26 cellular contexts compared by ENCODE assay signal in the genomic region with DNA sequence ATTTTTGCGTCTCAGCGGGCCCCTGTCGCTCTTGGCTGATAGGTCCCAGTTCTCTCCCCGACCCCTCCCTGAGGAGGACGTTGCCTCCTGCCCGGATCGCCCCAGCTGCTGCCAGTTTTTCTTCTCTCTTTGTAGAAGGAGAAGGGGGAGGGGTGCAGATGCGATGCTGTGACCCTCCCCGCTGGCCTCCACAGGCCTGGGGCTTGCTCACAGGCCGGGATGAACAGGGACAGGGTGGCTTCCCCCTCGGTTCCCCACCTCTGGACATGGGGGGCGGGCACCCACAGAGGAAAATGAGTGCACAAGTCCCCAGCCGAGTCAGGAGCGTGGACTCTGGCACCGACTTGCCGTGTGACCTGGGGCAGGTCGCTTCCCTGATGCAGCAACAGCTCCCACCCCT.
"Had no signal": no experiment of that assay in that cellular context is flagged by ENCODE, and none has a peak within 500 bp of the region (broad histone marks: within the 10 kb centered on the region; RNA-seq: fewer than 3 reads in every experiment).

No MANE protein-coding gene starts in this region.

- DNase-seq: activated CD4-positive, alpha-beta T cell treated with anti-CD3 and anti-CD28 coated beads for 48 hours; activated CD4-positive, alpha-beta T cell treated with anti-CD3 and anti-CD28 coated beads, Interleukin-2, amount 50 U/mL, for 4 hours; activated CD4-positive, CD25-positive, alpha-beta regulatory T cell treated with anti-CD3 and anti-CD28 coated beads, Interleukin-2, amount 50 U/mL, for 72 hours; activated CD8-positive, alpha-beta memory T cell treated with anti-CD3 and anti-CD28 coated beads, Interleukin-2, amount 10 ng/mL, durations not matched to agents 7 days and 5 days; activated effector memory CD4-positive, alpha-beta T cell treated with anti-CD3 and anti-CD28 coated beads, Interleukin-2, amount 50 U/mL, for 16 hours; activated naive CD4-positive, alpha-beta T cell treated with anti-CD3 and anti-CD28 coated beads, Interleukin-2, amount 10 ng/mL, durations not matched to agents 7 days and 5 days; activated naive CD8-positive, alpha-beta T cell treated with anti-CD3 and anti-CD28 coated beads, Interleukin-2, amount 10 ng/mL, durations not matched to agents 7 days and 5 days; activated T-cell treated with anti-CD3 and anti-CD28 coated beads, Interleukin-2, amount 50 U/mL, for 24 hours; adrenal gland; anterior cingulate cortex; cerebellar nuclear complex; KG1; NCI-H1048; NCI-H1417; NCI-H1930; NCI-H2107; NCI-H2171 treated with DMSO at 0.1 percent for 48 hours; NCI-H226; NCI-H510A; NCI-H526 treated with DMSO at 0.1 percent for 48 hours; PC-3; SHP77 had no signal

- ATAC-seq: activated CD8-positive, alpha-beta memory T cell treated with anti-CD3 and anti-CD28 coated beads, Interleukin-2, amount 10 ng/mL, durations not matched to agents 7 days and 5 days; PC-3; WTC11 had no signal

- FAIRE-seq: RCC 7860 had no signal

- H3K27me3 ChIP-seq: adrenal gland, SJSA1 had no signal

- H3K4me3 Mint-ChIP-seq: activated CD8-positive, alpha-beta memory T cell treated with anti-CD3 and anti-CD28 coated beads, Interleukin-2, amount 10 ng/mL, durations not matched to agents 7 days and 5 days; activated naive CD4-positive, alpha-beta T cell treated with anti-CD3 and anti-CD28 coated beads, Interleukin-2, amount 10 ng/mL, durations not matched to agents 7 days and 5 days; activated naive CD8-positive, alpha-beta T cell treated with anti-CD3 and anti-CD28 coated beads, Interleukin-2, amount 10 ng/mL, durations not matched to agents 7 days and 5 days; activated T-cell treated with anti-CD3 and anti-CD28 coated beads, Interleukin-2, amount 50 U/mL, for 24 hours; T-helper 1 cell treated with Interleukin-12 subunit alpha and Interleukin-12 subunit beta and Interleukin-4 antibody, amounts not matched to agents 30 μg/mL and 1 μg/mL, for 36 hours; WTC11 had no signal

- H3K36me3 Mint-ChIP-seq: WTC11 had no signal

- H3K4me1 Mint-ChIP-seq: activated CD8-positive, alpha-beta memory T cell treated with anti-CD3 and anti-CD28 coated beads, Interleukin-2, amount 10 ng/mL, durations not matched to agents 7 days and 5 days; activated naive CD4-positive, alpha-beta T cell treated with anti-CD3 and anti-CD28 coated beads, Interleukin-2, amount 10 ng/mL, durations not matched to agents 7 days and 5 days; activated naive CD8-positive, alpha-beta T cell treated with anti-CD3 and anti-CD28 coated beads, Interleukin-2, amount 10 ng/mL, durations not matched to agents 7 days and 5 days; WTC11 had no signal

- H3K27me3 Mint-ChIP-seq: activated CD8-positive, alpha-beta memory T cell treated with anti-CD3 and anti-CD28 coated beads, Interleukin-2, amount 10 ng/mL, durations not matched to agents 7 days and 5 days; activated naive CD4-positive, alpha-beta T cell treated with anti-CD3 and anti-CD28 coated beads, Interleukin-2, amount 10 ng/mL, durations not matched to agents 7 days and 5 days; activated naive CD8-positive, alpha-beta T cell treated with anti-CD3 and anti-CD28 coated beads, Interleukin-2, amount 10 ng/mL, durations not matched to agents 7 days and 5 days; activated T-cell treated with anti-CD3 and anti-CD28 coated beads, Interleukin-2, amount 50 U/mL, for 24 hours had no signal

- H3K27ac Mint-ChIP-seq: activated CD8-positive, alpha-beta memory T cell treated with anti-CD3 and anti-CD28 coated beads, Interleukin-2, amount 10 ng/mL, durations not matched to agents 7 days and 5 days; activated naive CD4-positive, alpha-beta T cell treated with anti-CD3 and anti-CD28 coated beads, Interleukin-2, amount 10 ng/mL, durations not matched to agents 7 days and 5 days; activated naive CD8-positive, alpha-beta T cell treated with anti-CD3 and anti-CD28 coated beads, Interleukin-2, amount 10 ng/mL, durations not matched to agents 7 days and 5 days; activated T-cell treated with anti-CD3 and anti-CD28 coated beads, Interleukin-2, amount 50 U/mL, for 24 hours; T-helper 1 cell treated with Interleukin-12 subunit alpha and Interleukin-12 subunit beta and Interleukin-4 antibody, amounts not matched to agents 30 μg/mL and 1 μg/mL, for 36 hours; WTC11 had no signal

- H3K9me3 ChIP-seq: adrenal gland, SJSA1 had no signal

- H3K4me3 ChIP-seq: adrenal gland, SJSA1 had no signal

- H3K9me3 Mint-ChIP-seq: activated T-cell treated with anti-CD3 and anti-CD28 coated beads, Interleukin-2, amount 50 U/mL, for 24 hours had no signal

- H3K4me1 ChIP-seq: adrenal gland, SJSA1 had no signal

- H3K36me3 ChIP-seq: adrenal gland, SJSA1 had no signal

- H3K27ac ChIP-seq: adrenal gland, SJSA1 had no signal
